2 cellular contexts compared by ENCODE assay signal in the genomic region with DNA sequence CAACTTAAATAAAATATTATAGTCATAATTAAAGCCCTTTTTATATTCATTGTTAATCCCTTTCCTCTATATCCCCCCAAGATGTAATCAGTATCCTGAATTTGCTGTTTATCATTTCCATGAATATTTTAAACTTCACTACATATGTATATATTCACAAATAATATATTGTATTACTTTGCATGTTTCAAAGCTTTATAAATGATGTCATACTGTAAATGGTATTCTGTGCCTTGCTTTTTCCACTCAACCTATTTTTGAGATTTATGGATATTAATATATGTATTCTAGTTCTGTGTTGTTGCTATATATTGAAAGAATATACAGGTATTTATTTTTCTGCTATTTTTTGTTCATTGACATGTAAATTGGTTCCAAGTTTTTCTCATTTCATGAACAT.
TF ChIP-seq lines count a peak whose summit lies in the region.

No MANE protein-coding gene starts in this region.

TF ChIP-seq in HEK293, 187 proteins besides CTCF, POLR2A, EP300 and RAD21:
- TF ChIP-seq, protein P1, sequence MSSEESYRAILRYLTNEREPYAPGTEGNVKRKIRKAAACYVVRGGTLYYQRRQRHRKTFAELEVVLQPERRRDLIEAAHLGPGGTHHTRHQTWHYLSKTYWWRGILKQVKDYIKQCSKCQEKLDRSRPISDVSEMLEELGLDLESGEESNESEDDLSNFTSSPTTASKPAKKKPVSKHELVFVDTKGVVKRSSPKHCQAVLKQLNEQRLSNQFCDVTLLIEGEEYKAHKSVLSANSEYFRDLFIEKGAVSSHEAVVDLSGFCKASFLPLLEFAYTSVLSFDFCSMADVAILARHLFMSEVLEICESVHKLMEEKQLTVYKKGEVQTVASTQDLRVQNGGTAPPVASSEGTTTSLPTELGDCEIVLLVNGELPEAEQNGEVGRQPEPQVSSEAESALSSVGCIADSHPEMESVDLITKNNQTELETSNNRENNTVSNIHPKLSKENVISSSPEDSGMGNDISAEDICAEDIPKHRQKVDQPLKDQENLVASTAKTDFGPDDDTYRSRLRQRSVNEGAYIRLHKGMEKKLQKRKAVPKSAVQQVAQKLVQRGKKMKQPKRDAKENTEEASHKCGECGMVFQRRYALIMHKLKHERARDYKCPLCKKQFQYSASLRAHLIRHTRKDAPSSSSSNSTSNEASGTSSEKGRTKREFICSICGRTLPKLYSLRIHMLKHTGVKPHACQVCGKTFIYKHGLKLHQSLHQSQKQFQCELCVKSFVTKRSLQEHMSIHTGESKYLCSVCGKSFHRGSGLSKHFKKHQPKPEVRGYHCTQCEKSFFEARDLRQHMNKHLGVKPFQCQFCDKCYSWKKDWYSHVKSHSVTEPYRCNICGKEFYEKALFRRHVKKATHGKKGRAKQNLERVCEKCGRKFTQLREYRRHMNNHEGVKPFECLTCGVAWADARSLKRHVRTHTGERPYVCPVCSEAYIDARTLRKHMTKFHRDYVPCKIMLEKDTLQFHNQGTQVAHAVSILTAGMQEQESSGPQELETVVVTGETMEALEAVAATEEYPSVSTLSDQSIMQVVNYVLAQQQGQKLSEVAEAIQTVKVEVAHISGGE (tag by site-specific recombination; conservative IDR thresholded peaks at IDR 0.05; ENCODE audit: low read depth) = no peak
- TF ChIP-seq, protein P2, sequence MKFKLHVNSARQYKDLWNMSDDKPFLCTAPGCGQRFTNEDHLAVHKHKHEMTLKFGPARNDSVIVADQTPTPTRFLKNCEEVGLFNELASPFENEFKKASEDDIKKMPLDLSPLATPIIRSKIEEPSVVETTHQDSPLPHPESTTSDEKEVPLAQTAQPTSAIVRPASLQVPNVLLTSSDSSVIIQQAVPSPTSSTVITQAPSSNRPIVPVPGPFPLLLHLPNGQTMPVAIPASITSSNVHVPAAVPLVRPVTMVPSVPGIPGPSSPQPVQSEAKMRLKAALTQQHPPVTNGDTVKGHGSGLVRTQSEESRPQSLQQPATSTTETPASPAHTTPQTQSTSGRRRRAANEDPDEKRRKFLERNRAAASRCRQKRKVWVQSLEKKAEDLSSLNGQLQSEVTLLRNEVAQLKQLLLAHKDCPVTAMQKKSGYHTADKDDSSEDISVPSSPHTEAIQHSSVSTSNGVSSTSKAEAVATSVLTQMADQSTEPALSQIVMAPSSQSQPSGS (tag by site-specific recombination; IDR thresholded peaks at IDR 0.05; ENCODE audit: low read depth) = peak; percentile 75
TF ChIP-seq in HEK293: peak in this region for 1.

TF ChIP-seq in HepG2, 621 proteins besides CTCF, POLR2A, EP300 and RAD21 (continued from another document):
- TF ChIP-seq MYPOP (CRISPR knock-in tag; IDR thresholded peaks at IDR 0.05) (no peak), FOXO4 (CRISPR knock-in tag; conservative IDR thresholded peaks at IDR 0.05) (no peak), ZNF232 (CRISPR knock-in tag; IDR thresholded peaks at IDR 0.05; ENCODE audit: borderline replicate concordance) (no peak), ATF7 (IDR thresholded peaks at IDR 0.05) (peak; percentile 62), ATF7 (CRISPR knock-in tag; IDR thresholded peaks at IDR 0.05) (no peak)
